9 cellular contexts compared by ENCODE assay signal in genomic region chr6:149246691-149247384, GRCh38.
DNase-seq lines count a peak whose midpoint lies in the region; ATAC-seq, FAIRE-seq and TF ChIP-seq lines count a peak whose summit lies in the region.
"Had no signal": no experiment of that assay in that cellular context is flagged by ENCODE, and none has a peak within 500 bp of the region (broad histone marks: within the 10 kb centered on the region; RNA-seq: fewer than 3 reads in every experiment).

No MANE protein-coding gene starts in this region.

- no TSS peak for BruUV-seq in K562 (replicated peaks; lab: Mats Ljungman, UMichigan)
- BruUV-seq in PC-3 (replicated peaks; lab: Mats Ljungman, UMichigan), result no TSS peak

- H4K20me1 ChIP-seq in K562 (replicated peaks; ENCODE audit: control insufficient read depth, insufficient read depth, low read length) (no peaks in the 10 kb centered on the region), PC-3 (ENCODE audit: low read length) (no peaks in the 10 kb centered on the region)

- no peak for TF ChIP-seq POLR2A in K562 (conservative IDR thresholded peaks at IDR 0.05)

- H3K27me3 ChIP-seq in K562 (ENCODE audit: control insufficient read depth in 2 of 2, insufficient read depth in 2 of 2, low read length in 2 of 2), result peaks cover 9 to 17% of the 10 kb centered on the region in 2 experiments; a peak in 3 of 5 replicates
- H3K27me3 ChIP-seq in PC-3 (ENCODE audit: low read length), result no peaks in the 10 kb centered on the region

- in situ Hi-C loops in K562 (cut with MboI), result no loop called here

- CTCF ChIA-PET in K562 (lab: Yijun Ruan, JAX; ENCODE audit: low intra/inter-chr PET ratio), result interaction anchor here (0.6 kb wide), 1 partner anchor 164 kb away, joined by 3 read pairs; no protein-coding TSS in a partner anchor
- CTCF ChIA-PET in PC-3 (lab: Charles Lee), result no interaction called here

- no peaks in the 10 kb centered on the region for H3K9me3 ChIP-seq in K562 (replicated peaks; ENCODE audit: control insufficient read depth, insufficient read depth, low read depth, low read length)
- no peaks in the 10 kb centered on the region for H3K9me3 ChIP-seq in PC-3 (ENCODE audit: low read length)

- H3K4me2 ChIP-seq in K562 (ENCODE audit: insufficient read depth, low read length), result peak overlapping the region; percentile 16; the same call in 1 of the 2 replicates
- H3K4me2 ChIP-seq in PC-3 (ENCODE audit: low read length), result no peak overlapping the region

- no peaks in the 10 kb centered on the region for H3K9me1 ChIP-seq in K562 (ENCODE audit: control insufficient read depth, insufficient read depth, low read length)

- WGBS in K562 (ENCODE audit: insufficient coverage, low coverage, missing lambda C conversion rate), result 17% methylated on average over 13 of the region's 13 CpGs

- intact Hi-C loops in K562 (cut with micrococcal nuclease) (no loop called here), PC-3 (cut with micrococcal nuclease) (no loop called here)

- POLR2A ChIA-PET in K562 (lab: Yijun Ruan, JAX), result interaction anchor here (0.6 to 1.5 kb wide), 2 partner anchors 10 to 36 kb away, joined by 3 read pairs; no protein-coding TSS in a partner anchor
- POLR2A ChIA-PET in PC-3 (lab: Charles Lee; ENCODE audit: unreplicated experiment), result no interaction called here

- TF ChIP-seq EP300 in K562 (IDR thresholded peaks at IDR 0.05; ENCODE audit: low read length), result no peak

- no peaks in the 10 kb centered on the region for H3F3A ChIP-seq in PC-3 (ENCODE audit: low read length, unreplicated experiment)

- FAIRE-seq in K562 (lab: Jason Lieb, UNC), result peak; percentile 35

- TF ChIP-seq CTCF in GM10266 (IDR thresholded peaks at IDR 0.05; ENCODE audit: control insufficient read depth, insufficient read depth, low read depth, missing control alignments) (no peak), K562 (IDR thresholded peaks at IDR 0.05 in 2 of 3, conservative IDR thresholded peaks at IDR 0.05 in 1 of 3; ENCODE audit: insufficient read depth in 2 of 3, low read depth in 1 of 3, low read length in 3 of 3) (no peak), PC-3 (conservative IDR thresholded peaks at IDR 0.05; ENCODE audit: low read depth, low read length) (no peak)

- peaks cover 0 to 10% of the 10 kb centered on the region in 2 experiments; a peak in 3 of 5 replicates for H3K4me1 ChIP-seq in K562 (replicated peaks in 1 of 2; ENCODE audit: control insufficient read depth in 2 of 2, insufficient read depth in 2 of 2, low read length in 2 of 2)
- peaks cover 21% of the 10 kb centered on the region for H3K4me1 ChIP-seq in PC-3 (ENCODE audit: insufficient read depth, low read length)

- no peak for TF ChIP-seq RAD21 in K562 (CRISPR knock-in tag; conservative IDR thresholded peaks at IDR 0.05 in 1 of 2, IDR thresholded peaks at IDR 0.05 in 1 of 2)

- H3K36me3 ChIP-seq in K562 (ENCODE audit: control insufficient read depth, insufficient read depth, low read length), result no peaks in the 10 kb centered on the region
- H3K36me3 ChIP-seq in PC-3 (ENCODE audit: low read depth, low read length), result no peaks in the 10 kb centered on the region

- H3K9me2 ChIP-seq in PC-3 (replicated peaks; ENCODE audit: low read length), result no peaks in the 10 kb centered on the region

- H3K79me2 ChIP-seq in K562 (ENCODE audit: control insufficient read depth, insufficient read depth, low read length), result no peaks in the 10 kb centered on the region
- no peaks in the 10 kb centered on the region for H3K79me2 ChIP-seq in PC-3 (ENCODE audit: low read length)

- H3K9ac ChIP-seq in K562 (ENCODE audit: insufficient read depth in 1 of 2, low read depth in 2 of 2, low read length in 2 of 2) (no peak overlapping the region), PC-3 (ENCODE audit: low read length) (no peak overlapping the region)

- DNase-seq in GM10266 (ENCODE audit: extremely low spot score) (peak; percentile 50), K562 (ENCODE audit: extremely low read depth in 1 of 4, low spot score in 3 of 4) (no peak), globus pallidus (ENCODE audit: low spot score) (no peak), PC-3 (no peak), glomerular visceral epithelial cell (ENCODE audit: extremely low spot score) (no peak)
- DNase-seq in activated CD4-positive, alpha-beta T cell treated with anti-CD3 and anti-CD28 coated beads for 48 hours, result no peak
- DNase-seq: DMS79 treated with DMSO at 0.1 percent for 48 hours had no signal

- H2AFZ ChIP-seq in K562 (ENCODE audit: low read depth, low read length), result peak overlapping the region; percentile 41; the same call in 1 of the 2 replicates
- H2AFZ ChIP-seq in PC-3 (ENCODE audit: low read length), result no peak overlapping the region

- H3K27ac ChIP-seq in K562 (ENCODE audit: extremely low read depth, low read depth, low read length) (no peak overlapping the region), PC-3 (ENCODE audit: low read length) (no peak overlapping the region)

- ATAC-seq in GM19468 (IDR thresholded peaks at IDR 0.05; ENCODE audit: extremely low read depth, unreplicated experiment), result peak; percentile 74
- peak; percentile 91 for ATAC-seq in HG03280 (IDR thresholded peaks at IDR 0.05; ENCODE audit: unreplicated experiment)
- peak; percentile 11 for ATAC-seq in K562
- ATAC-seq in PC-3, result no peak

- H3K4me3 ChIP-seq in K562, result no peak overlapping the region
- no peak overlapping the region for H3K4me3 ChIP-seq in PC-3 (ENCODE audit: low read length)

TF ChIP-seq in K562, 482 proteins besides CTCF, POLR2A, EP300 and RAD21:
- TF ChIP-seq ZNF584 (CRISPR knock-in tag; IDR thresholded peaks at IDR 0.05; ENCODE audit: low read depth) (0 out of 2 replicates have a peak, but pooled peaks have one; percentile 9), ATF4 (CRISPR knock-in tag; IDR thresholded peaks at IDR 0.05) (no peak)
